ENCODE assay signal across 30 cellular contexts in the genomic region with DNA sequence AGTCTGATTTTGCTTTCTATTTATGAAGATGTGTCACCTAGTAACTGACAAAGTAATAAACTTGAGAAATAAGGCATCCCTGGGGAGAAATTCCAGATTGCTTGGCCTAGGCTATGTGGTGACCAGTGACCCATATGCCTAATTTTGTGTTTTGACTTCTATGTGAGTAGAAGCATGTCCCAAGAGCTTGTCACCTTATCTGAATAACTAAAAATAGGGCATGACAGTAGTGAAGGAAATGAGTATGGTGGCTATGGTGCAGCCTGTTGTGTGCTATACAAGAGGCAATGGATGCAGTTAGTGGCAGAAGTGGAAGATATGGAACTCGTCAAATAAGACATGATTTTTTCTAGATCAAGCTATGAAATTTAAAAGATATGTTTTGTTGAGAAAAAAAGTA. TPM values are rescaled to one million over a fixed set of nuclear protein-coding genes. Genes with fewer than 3 reads are reported as not detected.
"Had no signal": no experiment of that assay in that cellular context is flagged by ENCODE, and none has a peak within 500 bp of the region (broad histone marks: within the 10 kb centered on the region; RNA-seq: fewer than 3 reads in every experiment).

No MANE protein-coding gene starts in this region.

- H3K9me3 ChIP-seq: stomach, suprapubic skin, testis, thoracic aorta, thyroid gland, tibial artery, transverse colon, upper lobe of left lung, upper lobe of right lung, uterus, vagina had no signal

- ATAC-seq: stimulated activated effector memory CD8-positive, alpha-beta T cell treated with anti-CD3 and anti-CD28 coated beads, Interleukin-12 subunit alpha, Interleukin-12 subunit beta, amount 100 ng/mL, for 72 hours; stimulated activated memory B cell treated with anti-CD40 and anti-IgM and Interleukin-4, amounts not matched to agents 10 μg/mL and 1 μg/mL and 100 μg/mL, for 72 hours; stimulated activated naive B cell treated with anti-CD40 and anti-IgM and Interleukin-4, amounts not matched to agents 10 μg/mL and 1 μg/mL and 100 μg/mL, for 72 hours; stimulated activated naive CD8-positive, alpha-beta T cell treated with anti-CD3 and anti-CD28 coated beads, Interleukin-15, amount 100 ng/mL, for 72 hours; stimulated activated naive CD8-positive, alpha-beta T cell treated with anti-CD3 and anti-CD28 coated beads, Interleukin-15, Interleukin-2, amounts not matched to agents 100 U/mL and 50 U/mL, for 24 hours; upper lobe of right lung had no signal

- H3K4me1 ChIP-seq: stomach, suprapubic skin, testis, thyroid gland, tibial artery, tibial nerve, transverse colon, upper lobe of left lung, upper lobe of right lung, uterus, vagina had no signal

- H3K36me3 ChIP-seq: stomach, suprapubic skin, thoracic aorta, thyroid gland, tibial artery, tibial nerve, transverse colon, upper lobe of left lung, upper lobe of right lung, uterus, vagina had no signal

- FAIRE-seq: urothelium cell line had no signal

- H3K4me3 ChIP-seq: stomach, suprapubic skin, testis, thoracic aorta, thyroid gland, tibial artery, tibial nerve, transverse colon, upper lobe of left lung, upper lobe of right lung, uterus, vagina had no signal

- H3K27me3 ChIP-seq: stomach, suprapubic skin, testis, thyroid gland, tibial artery, tibial nerve, transverse colon, upper lobe of left lung, upper lobe of right lung, uterus, vagina had no signal

- DNase-seq: stimulated activated CD4-positive, alpha-beta T cell treated with anti-CD3 and anti-CD28 coated beads, Interleukin-2, amount 100 ng/mL, for 48 hours; stimulated activated CD4-positive, alpha-beta T cell treated with anti-CD3 and anti-CD28 coated beads, Interleukin-4, amount 100 ng/mL, for 1 hour; stimulated activated CD4-positive, alpha-beta T cell treated with anti-CD3 and anti-CD28 coated beads, Interleukin-4, amount 100 ng/mL, for 24 hours; stimulated activated CD4-positive, alpha-beta T cell treated with anti-CD3 and anti-CD28 coated beads, Interleukin-4, amount 100 ng/mL, for 4 hours; stimulated activated CD8-positive, alpha-beta memory T cell treated with anti-CD3 and anti-CD28 coated beads, Interleukin-4, amount 100 ng/mL, for 48 hours; stimulated activated naive B cell treated with anti-CD40 and anti-IgM and Interleukin-4, amounts not matched to agents 10 μg/mL and 1 μg/mL and 100 μg/mL, for 72 hours; stimulated activated naive CD4-positive, alpha-beta T cell; stimulated activated naive CD4-positive, alpha-beta T cell treated with Interleukin-2 at 50 U/mL for 16 hours; stimulated activated naive CD8-positive, alpha-beta T cell treated with anti-CD3 and anti-CD28 coated beads, Interleukin-15, amount 100 ng/mL, for 72 hours; stimulated activated naive CD8-positive, alpha-beta T cell treated with anti-CD3 and anti-CD28 coated beads, Interleukin-15, Interleukin-2, amounts not matched to agents 100 U/mL and 50 U/mL, for 24 hours; stomach; substantia nigra; testis; thyroid gland; tibial artery; transverse colon; trophoblast cell; upper lobe of left lung; upper lobe of right lung; uterus had no signal

- H3K27ac ChIP-seq: stomach, suprapubic skin, testis, thoracic aorta, thyroid gland, tibial artery, tibial nerve, transverse colon, upper lobe of left lung, upper lobe of right lung, uterus, vagina had no signal

RNA-seq across cellular contexts. Expression of a gene that starts 15.3 kb away (rescaled TPM):
- total RNA-seq: temporal lobe, ureter, urinary bladder, uterus, vagina had no signal
